Comparison of ENCODE assay signal across 28 cellular contexts in genomic region chr2:1815053-1815452, GRCh38.
DNase-seq lines count a peak whose midpoint lies in the region; ATAC-seq, FAIRE-seq and TF ChIP-seq lines count a peak whose summit lies in the region.
"Had no signal": no experiment of that assay in that cellular context is flagged by ENCODE, and none has a peak within 500 bp of the region (broad histone marks: within the 10 kb centered on the region; RNA-seq: fewer than 3 reads in every experiment).

No MANE protein-coding gene starts in this region.

- H4K20me1 ChIP-seq in BLaER1: no peaks in the 10 kb centered on the region

- ATAC-seq in foreskin keratinocyte: no peak
- ATAC-seq: PC-3, Right ventricle myocardium inferior had no signal

- H3K36me3 ChIP-seq in BLaER1 (no peaks in the 10 kb centered on the region), ascending aorta (no peaks in the 10 kb centered on the region), kidney (ENCODE audit: control insufficient read depth in 1 of 2, insufficient read depth in 2 of 2, low read length in 2 of 2) (no peaks in the 10 kb centered on the region), sigmoid colon (no peaks in the 10 kb centered on the region)
- H3K36me3 ChIP-seq: BE2C had no signal

- intact Hi-C loops in ascending aorta (cut with DNase I): loop anchor here (5.0 kb wide), 3 partner anchors 43 to 1138 kb away; partner anchors contain the start of gene TMEM18
- intact Hi-C loops in kidney (cut with DNase I): no loop called here
- intact Hi-C loops in sigmoid colon (cut with DNase I): loop anchor here (5.0 kb wide), 2 partner anchors 1073 to 1138 kb away; partner anchors contain the start of gene TMEM18

- FAIRE-seq in kidney (lab: Jason Lieb, UNC): no peak
- FAIRE-seq: GM19239, H54 had no signal

- no peak for TF ChIP-seq EP300 in sigmoid colon (IDR thresholded peaks at IDR 0.05)

- no peaks in the 10 kb centered on the region for H3K27me3 ChIP-seq in BLaER1
- H3K27me3 ChIP-seq in ascending aorta: no peaks in the 10 kb centered on the region
- H3K27me3 ChIP-seq in sigmoid colon: no peaks in the 10 kb centered on the region
- no peaks in the 10 kb centered on the region for H3K27me3 ChIP-seq in foreskin keratinocyte
- H3K27me3 ChIP-seq: BE2C had no signal

- peak overlapping the region; percentile 78 for H3K4me2 ChIP-seq in BLaER1

- H3K4me3 ChIP-seq in BLaER1 (no peak overlapping the region), ascending aorta (no peak overlapping the region), kidney (ENCODE audit: low read length in 2 of 2) (no peak overlapping the region), sigmoid colon (no peak overlapping the region)

- DNase-seq in ascending aorta (ENCODE audit: low spot score in 2 of 2) (no peak), kidney (peak; percentile 61), sigmoid colon (no peak), SIG-M5 treated with dmso at 0.1 percent for 504 hours (lab: John Stamatoyannopoulos, UW; ENCODE audit: unreplicated experiment) (no peak), foreskin keratinocyte (no peak), SHP77 (lab: John Stamatoyannopoulos, UW) (no peak), amniotic stem cell (lab: John Stamatoyannopoulos, UW) (no peak)
- DNase-seq: ACHN; BE2C; CD4-positive, CD25-positive, alpha-beta regulatory T cell; DMS153; DND-41; Karpas-422; NCI-H1105; NCI-H1436 treated with DMSO at 0.1 percent for 48 hours; NCI-H187 treated with DMSO at 0.1 percent for 48 hours; NCI-H2107; NCI-H446; NCI-H526; NCI-H82; NK-92 treated with Interleukin-12 subunit alpha and Interleukin-12 subunit beta, amount 100 ng/mL, for 24 hours; PC-3 had no signal

- H3K4me1 ChIP-seq in BLaER1 (peaks cover 87% of the 10 kb centered on the region), ascending aorta (peaks cover 5 to 26% of the 10 kb centered on the region in 2 donors), kidney (ENCODE audit: control insufficient read depth in 1 of 2, insufficient read depth in 1 of 2, low read depth in 1 of 2, low read length in 2 of 2) (peaks cover 3 to 4% of the 10 kb centered on the region in 2 donors), sigmoid colon (peaks cover 0 to 31% (median 28%) of the 10 kb centered on the region in 4 donors), foreskin keratinocyte (no peaks in the 10 kb centered on the region)
- H3K4me1 ChIP-seq: BE2C had no signal

- TF ChIP-seq CTCF in ascending aorta (IDR thresholded peaks at IDR 0.05) (no peak), kidney (IDR thresholded peaks at IDR 0.05; ENCODE audit: borderline replicate concordance, extremely low read depth, insufficient read depth) (no peak), sigmoid colon (IDR thresholded peaks at IDR 0.05) (no peak), foreskin keratinocyte (conservative IDR thresholded peaks at IDR 0.05) (no peak)

- no peak for TF ChIP-seq POLR2A in sigmoid colon (IDR thresholded peaks at IDR 0.05)

- H3K27ac ChIP-seq in BLaER1 (peak overlapping the region; percentile 69), ascending aorta (peak overlapping the region; percentile 90 to 98), kidney (ENCODE audit: low read depth in 2 of 2, low read length in 2 of 2) (no peak overlapping the region), sigmoid colon (peak overlapping the region; percentile 81 to 96 (median 94)), foreskin keratinocyte (no peak overlapping the region)
- H3K27ac ChIP-seq: 22Rv1, HL-60 had no signal

- no peaks in the 10 kb centered on the region for H3K9me3 ChIP-seq in BLaER1
- no peaks in the 10 kb centered on the region for H3K9me3 ChIP-seq in ascending aorta
- no peaks in the 10 kb centered on the region for H3K9me3 ChIP-seq in kidney (ENCODE audit: control insufficient read depth in 1 of 2, low read length in 2 of 2)
- no peaks in the 10 kb centered on the region for H3K9me3 ChIP-seq in sigmoid colon
- H3K9me3 ChIP-seq: BE2C had no signal

- WGBS in sigmoid colon, 2 donors: 92 to 94% methylated on average over 10 of the region's 10 CpGs

- H3K9ac ChIP-seq in BLaER1: peak overlapping the region; percentile 60
- no peak overlapping the region for H3K9ac ChIP-seq in kidney (ENCODE audit: low read length in 2 of 2)

Comparison
In these comparisons a context has a peak if more than half of its experiments do, and no peak if none do; other contexts are left out.
1. H3K27ac ChIP-seq: peak in BLaER1 (single experiment), ascending aorta (2 of 2) and sigmoid colon (4 of 4); none in kidney (0 of 2) and foreskin keratinocyte (single experiment).